ENCODE assay signal across 26 cellular contexts in genomic region chr2:190156750-190157277, GRCh38.
"Had no signal": no experiment of that assay in that cellular context is flagged by ENCODE, and none has a peak within 500 bp of the region (broad histone marks: within the 10 kb centered on the region; RNA-seq: fewer than 3 reads in every experiment).

No MANE protein-coding gene starts in this region.

- H3K4me1 ChIP-seq: colonic mucosa, upper lobe of left lung had no signal

- H3K4me3 ChIP-seq: ascending aorta, cardiac muscle cell, colonic mucosa, dorsolateral prefrontal cortex, gastrocnemius medialis, hepatocyte, upper lobe of left lung, vagina had no signal

- H2AFZ ChIP-seq: hepatocyte had no signal

- H3K27ac ChIP-seq: ascending aorta, cardiac muscle cell, colonic mucosa, gastrocnemius medialis, hepatocyte, upper lobe of left lung, vagina had no signal

- H3K4me2 ChIP-seq: hepatocyte had no signal

- DNase-seq: activated CD4-positive, alpha-beta memory T cell treated with anti-CD3 and anti-CD28 coated beads for 36 hours; activated CD4-positive, alpha-beta T cell treated with anti-CD3 and anti-CD28 coated beads, Interleukin-2, amount 10 ng/mL, durations not matched to agents 24 days and 14 days; activated CD4-positive, CD25-positive, alpha-beta regulatory T cell treated with anti-CD3 and anti-CD28 coated beads, Interleukin-2, amount 50 U/mL, for 72 hours; activated CD8-positive, alpha-beta memory T cell treated with anti-CD3 and anti-CD28 coated beads, Interleukin-2, amount 50 U/mL, for 4 hours; activated gamma-delta T cell; activated naive CD4-positive, alpha-beta T cell treated with anti-CD3 and anti-CD28 coated beads, Interleukin-2, amount 10 ng/mL, durations not matched to agents 7 days and 5 days; activated naive CD8-positive, alpha-beta T cell treated with anti-CD3 and anti-CD28 coated beads, Interleukin-2, amount 10 ng/mL, durations not matched to agents 7 days and 5 days; activated T-cell treated with anti-CD3 and anti-CD28 coated beads, Interleukin-2, amount 50 U/mL, for 1 hour; cerebellar nuclear complex; colonic mucosa; dorsolateral prefrontal cortex; effector memory CD4-positive, alpha-beta T cell; gastrocnemius medialis; glutamatergic neuron; islet precursor cell; left ventricle myocardium superior; posterior cingulate gyrus; right cardiac atrium; stimulated activated CD4-positive, alpha-beta T cell treated with anti-CD3 and anti-CD28 coated beads, Interleukin-2, amount 100 ng/mL, for 48 hours; stimulated activated naive CD8-positive, alpha-beta T cell treated with anti-CD3 and anti-CD28 coated beads, Interleukin-15, amount 100 ng/mL, for 72 hours; substantia nigra; upper lobe of left lung had no signal

- H3K79me2 ChIP-seq: hepatocyte had no signal

- H3K36me3 ChIP-seq: ascending aorta, cardiac muscle cell, colonic mucosa, gastrocnemius medialis, upper lobe of left lung, vagina had no signal

- H3K9me3 ChIP-seq: ascending aorta, colonic mucosa, gastrocnemius medialis, upper lobe of left lung, vagina had no signal

- H3K27me3 ChIP-seq: ascending aorta, cardiac muscle cell, colonic mucosa, dorsolateral prefrontal cortex, gastrocnemius medialis, hepatocyte, upper lobe of left lung, vagina had no signal

- ATAC-seq: gastrocnemius medialis; left ventricle myocardium superior; right cardiac atrium; stimulated activated naive CD8-positive, alpha-beta T cell treated with anti-CD3 and anti-CD28 coated beads, Interleukin-15, amount 100 ng/mL, for 72 hours had no signal
